ENCODE assay signal across 19 cellular contexts in the genomic region with DNA sequence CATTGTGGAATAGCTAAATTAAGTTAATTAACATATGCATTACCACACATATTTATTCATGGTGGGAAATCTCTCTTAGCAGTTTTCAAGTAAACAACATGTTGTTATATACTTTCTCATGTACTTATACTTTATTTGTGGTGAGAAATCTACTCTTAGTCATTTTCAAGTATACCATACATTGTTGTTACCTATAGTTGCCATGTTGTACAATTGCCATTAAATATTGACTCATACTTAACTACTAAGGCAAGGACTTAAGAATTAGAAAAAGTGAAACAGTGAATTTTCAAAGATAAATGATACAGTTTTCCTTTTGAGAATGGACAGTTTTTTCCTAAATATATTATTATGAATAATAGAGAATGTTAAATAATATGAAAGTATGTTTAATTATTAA. TPM values are rescaled to one million over a fixed set of nuclear protein-coding genes. Genes with fewer than 3 reads are reported as not detected.
DNase-seq lines count a peak whose midpoint lies in the region; ATAC-seq, FAIRE-seq and TF ChIP-seq lines count a peak whose summit lies in the region.
"Had no signal": no experiment of that assay in that cellular context is flagged by ENCODE, and none has a peak within 500 bp of the region (broad histone marks: within the 10 kb centered on the region; RNA-seq: fewer than 3 reads in every experiment).

No MANE protein-coding gene starts in this region.

- no peak overlapping the region for H2AFZ ChIP-seq in SU-DHL-6 (ENCODE audit: low read depth, low read length, severe bottlenecking)

- no peaks in the 10 kb centered on the region for H3K9me2 ChIP-seq in SU-DHL-6 (replicated peaks; ENCODE audit: insufficient read depth, low read length)

- no peak overlapping the region for H3K4me2 ChIP-seq in SU-DHL-6 (ENCODE audit: low read depth, low read length, poor library complexity, severe bottlenecking)

- FAIRE-seq in kidney (lab: Jason Lieb, UNC) = peak; percentile 29
- FAIRE-seq: D721Med, GM12892 had no signal

- H3K9me3 ChIP-seq in SU-DHL-6 (ENCODE audit: insufficient read depth, low read length) = no peaks in the 10 kb centered on the region
- H3K9me3 ChIP-seq in kidney (ENCODE audit: control insufficient read depth in 1 of 2, low read length in 2 of 2) = no peaks in the 10 kb centered on the region
- H3K9me3 ChIP-seq: BLaER1 treated with 17β-estradiol and CSF1 and Interleukin-3, amounts not matched to agents 10 nM and 100 nM; MG63 had no signal

- H3K9ac ChIP-seq in SU-DHL-6 (ENCODE audit: low read length) (no peak overlapping the region), kidney (ENCODE audit: low read length in 2 of 2) (no peak overlapping the region)

- H3K4me1 ChIP-seq in kidney (ENCODE audit: control insufficient read depth in 1 of 2, insufficient read depth in 1 of 2, low read depth in 1 of 2, low read length in 2 of 2) = peaks cover 0 to 3% of the 10 kb centered on the region in 2 donors

- H4K20me1 ChIP-seq in SU-DHL-6 (ENCODE audit: low read depth, low read length) = no peaks in the 10 kb centered on the region

- H3K27me3 ChIP-seq in SU-DHL-6 (ENCODE audit: low read length) = no peaks in the 10 kb centered on the region
- H3K27me3 ChIP-seq: BLaER1 treated with 17β-estradiol and CSF1 and Interleukin-3, amounts not matched to agents 10 nM and 100 nM; MG63 had no signal

- no peak for TF ChIP-seq CTCF in SU-DHL-6 (IDR thresholded peaks at IDR 0.05; ENCODE audit: insufficient read depth, low read length, poor library complexity, severe bottlenecking)
- no peak for TF ChIP-seq CTCF in kidney (IDR thresholded peaks at IDR 0.05; ENCODE audit: borderline replicate concordance, extremely low read depth, insufficient read depth)

- peaks cover 54% of the 10 kb centered on the region for H3K79me2 ChIP-seq in SU-DHL-6 (ENCODE audit: insufficient read depth, low read length)

- ATAC-seq in HG03139 (IDR thresholded peaks at IDR 0.05; ENCODE audit: unreplicated experiment) = no peak
- no peak for ATAC-seq in GM18498 (IDR thresholded peaks at IDR 0.05; ENCODE audit: unreplicated experiment)
- ATAC-seq in GM19395 (IDR thresholded peaks at IDR 0.05; ENCODE audit: unreplicated experiment) = no peak
- ATAC-seq: Panc1 had no signal

- peak; percentile 23 for DNase-seq in NCI-H510A treated with DMSO at 0.1 percent for 48 hours (lab: John Stamatoyannopoulos, UW)
- DNase-seq in NCI-H510A (lab: John Stamatoyannopoulos, UW) = no peak
- no peak for DNase-seq in kidney
- no peak for DNase-seq in kidney glomerular epithelial cell (lab: John Stamatoyannopoulos, UW)
- DNase-seq: CD8-positive, alpha-beta memory T cell; Karpas-422; MG63; NCI-H187 treated with DMSO at 0.1 percent for 48 hours; NCI-H446; NCI-H82; Right ventricle myocardium superior had no signal

- H3K36me3 ChIP-seq in SU-DHL-6 (ENCODE audit: low read length) = peaks cover 31% of the 10 kb centered on the region
- H3K36me3 ChIP-seq in kidney (ENCODE audit: control insufficient read depth in 1 of 2, insufficient read depth in 2 of 2, low read length in 2 of 2) = peaks cover 0 to 15% of the 10 kb centered on the region in 2 donors

- intact Hi-C loops in kidney (cut with DNase I) = loop anchor here (10.0 kb wide), 1 partner anchor 151 kb away; no protein-coding TSS in a partner anchor

- H3K27ac ChIP-seq in SU-DHL-6 (ENCODE audit: low read depth, low read length) (peak overlapping the region; percentile 84; the same call in 1 of the 2 replicates), kidney (ENCODE audit: low read depth in 2 of 2, low read length in 2 of 2) (no peak overlapping the region)

- H3K4me3 ChIP-seq in SU-DHL-6 (ENCODE audit: insufficient read depth, low read length, poor library complexity, severe bottlenecking) (no peak overlapping the region), kidney (ENCODE audit: low read length in 2 of 2) (no peak overlapping the region)
- H3K4me3 ChIP-seq: BLaER1 treated with 17β-estradiol and CSF1 and Interleukin-3, amounts not matched to agents 10 nM and 100 nM; MG63 had no signal

- peaks cover 56% of the 10 kb centered on the region for H3F3A ChIP-seq in SU-DHL-6 (ENCODE audit: insufficient read depth)

RNA-seq across cellular contexts. Expression of a gene that starts 27.7 kb away (rescaled TPM):
- 113 TPM for total RNA-seq in kidney
- 20.8 TPM for polyA plus RNA-seq in kidney (ENCODE audit: insufficient read depth, low read depth, low replicate concordance)
